1 cellular context compared by ENCODE assay signal in the genomic region with DNA sequence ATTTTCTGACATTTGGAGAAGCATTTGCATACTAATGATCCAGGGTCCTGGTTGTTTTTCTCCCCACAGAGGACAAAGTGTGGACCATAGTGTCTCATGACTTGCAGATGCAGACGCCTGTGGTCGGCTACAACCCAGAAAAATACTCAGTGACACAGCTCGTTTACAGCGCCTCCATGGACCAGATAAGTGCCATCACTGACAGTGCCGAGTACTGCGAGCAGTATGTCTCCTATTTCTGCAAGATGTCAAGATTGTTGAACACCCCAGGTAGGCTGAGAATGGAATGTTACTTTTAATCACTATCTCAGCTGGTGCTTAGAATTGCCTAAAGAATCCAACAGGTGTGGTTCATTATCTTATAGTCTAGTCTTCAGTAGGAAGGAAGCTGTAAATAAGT.
TF ChIP-seq lines count a peak whose summit lies in the region.

No MANE protein-coding gene starts in this region.

TF ChIP-seq in WTC11, 78 proteins besides CTCF, POLR2A, EP300 and RAD21 (continued from another document):
- no peak for TF ChIP-seq HMGA2 (CRISPR knock-in tag; IDR thresholded peaks at IDR 0.05)
- TF ChIP-seq ZNF416 (CRISPR knock-in tag; IDR thresholded peaks at IDR 0.05): no peak
- TF ChIP-seq ZNF219 (CRISPR knock-in tag; IDR thresholded peaks at IDR 0.05; ENCODE audit: borderline replicate concordance): no peak
- TF ChIP-seq AR (CRISPR knock-in tag; IDR thresholded peaks at IDR 0.05): no peak
- no peak for TF ChIP-seq ATF6 (CRISPR knock-in tag; IDR thresholded peaks at IDR 0.05)
- no peak; the same call in 1 of the 2 replicates for TF ChIP-seq TEAD1 (CRISPR knock-in tag; IDR thresholded peaks at IDR 0.05)
- no peak for TF ChIP-seq ZNF512 (CRISPR knock-in tag; IDR thresholded peaks at IDR 0.05; ENCODE audit: borderline replicate concordance)
- no peak for TF ChIP-seq ZNF671 (CRISPR knock-in tag; IDR thresholded peaks at IDR 0.05)
